In the genomic region with DNA sequence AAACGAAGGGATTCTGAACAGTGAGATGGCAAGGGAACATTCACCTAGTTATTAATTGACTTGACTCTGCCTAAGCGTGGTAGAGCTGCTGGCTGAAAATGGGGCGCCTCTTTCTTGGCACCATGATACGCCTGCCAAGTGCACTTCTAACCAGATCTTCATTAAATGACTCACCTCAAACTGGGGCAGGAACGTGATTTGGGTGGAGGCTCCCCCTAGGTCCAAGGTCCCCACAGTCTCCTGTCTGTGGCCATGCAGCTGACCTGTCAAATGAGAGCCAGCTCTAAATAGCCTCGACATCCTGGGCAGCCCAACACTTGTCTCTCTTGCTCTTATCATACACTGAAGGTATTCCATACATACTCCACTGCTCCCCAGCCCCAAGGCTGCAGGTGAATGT, we compare ENCODE assay signal across 24 cellular contexts. TPM values are rescaled to one million over a fixed set of nuclear protein-coding genes. Genes with fewer than 3 reads are reported as not detected.
DNase-seq lines count a peak whose midpoint lies in the region; ATAC-seq and TF ChIP-seq lines count a peak whose summit lies in the region.
"Had no signal": no experiment of that assay in that cellular context is flagged by ENCODE, and none has a peak within 500 bp of the region (broad histone marks: within the 10 kb centered on the region; RNA-seq: fewer than 3 reads in every experiment).

No MANE protein-coding gene starts in this region.

- no peaks in the 10 kb centered on the region for H3K4me1 Mint-ChIP-seq in CD4-positive, alpha-beta memory T cell

- no peak overlapping the region for H3K4me3 Mint-ChIP-seq in CD4-positive, alpha-beta memory T cell
- H3K4me3 Mint-ChIP-seq: CD4-positive, alpha-beta T cell had no signal

- in situ Hi-C loops in ACHN (cut with HindIII; ENCODE audit: low pct_ligation_motif_present, low pct_unique_long_range_greater_than_20kb, low sequenced_read_pairs), result no loop called here

- no peak overlapping the region for H3K4me3 ChIP-seq in smooth muscle cell
- no peak overlapping the region for H3K4me3 ChIP-seq in CD4-positive, alpha-beta memory T cell (ENCODE audit: low read length in 2 of 2)
- H3K4me3 ChIP-seq: BLaER1, K562, PC-9 had no signal

- no peaks in the 10 kb centered on the region for H3K4me1 ChIP-seq in smooth muscle cell (ENCODE audit: low read depth)
- no peaks in the 10 kb centered on the region for H3K4me1 ChIP-seq in CD4-positive, alpha-beta memory T cell (ENCODE audit: insufficient read depth, low read length)
- H3K4me1 ChIP-seq: BLaER1 had no signal

- WGBS in smooth muscle cell (ENCODE audit: low lambda C conversion rate), result 98% methylated on average over 6 of the region's 6 CpGs

- H3F3A ChIP-seq in smooth muscle cell (ENCODE audit: low read depth), result no peaks in the 10 kb centered on the region

- TF ChIP-seq CTCF in smooth muscle cell (IDR thresholded peaks at IDR 0.05; ENCODE audit: borderline replicate concordance, insufficient read depth, poor library complexity, severe bottlenecking), result no peak

- H4K20me1 ChIP-seq in smooth muscle cell (ENCODE audit: low read depth), result no peaks in the 10 kb centered on the region
- H4K20me1 ChIP-seq: BLaER1 had no signal

- DNase-seq in ACHN, result peak; percentile 5
- DNase-seq in NCI-H82 treated with DMSO at 0.1 percent for 48 hours (lab: John Stamatoyannopoulos, UW; ENCODE audit: unreplicated experiment), result peak; percentile 3
- no peak for DNase-seq in left colon
- peak; percentile 43 for DNase-seq in renal cortical epithelial cell (ENCODE audit: low read depth)
- DNase-seq in smooth muscle cell (lab: John Stamatoyannopoulos, UW; ENCODE audit: unreplicated experiment), result no peak
- DNase-seq in pons (ENCODE audit: low spot score), result no peak
- no peak for DNase-seq in CD4-positive, alpha-beta memory T cell
- DNase-seq: CD4-positive, alpha-beta T cell; COR-L47; H7; Kasumi-1; MV-4-11; NCI-H1105; NCI-H1436 treated with DMSO at 0.1 percent for 48 hours; NCI-H187 treated with DMSO at 0.1 percent for 48 hours; NCI-H2107; NCI-H446; NCI-H524 treated with DMSO at 0.1 percent for 48 hours; NCI-H774; PC-9; Right ventricle myocardium superior; RPMI8226 had no signal

- no peaks in the 10 kb centered on the region for H3K36me3 ChIP-seq in smooth muscle cell (ENCODE audit: low read depth)
- peaks cover 3% of the 10 kb centered on the region for H3K36me3 ChIP-seq in CD4-positive, alpha-beta memory T cell (ENCODE audit: insufficient read depth, low read length)

- no peaks in the 10 kb centered on the region for H3K27me3 ChIP-seq in smooth muscle cell (ENCODE audit: low read depth)
- H3K27me3 ChIP-seq in CD4-positive, alpha-beta memory T cell (ENCODE audit: insufficient read depth, low read length), result no peaks in the 10 kb centered on the region
- H3K27me3 ChIP-seq: BLaER1 had no signal

- CTCF ChIA-PET in CD4-positive, alpha-beta memory T cell (lab: Charles Lee; ENCODE audit: partially characterized antibody), result interaction anchor here (0.7 kb wide), 1 partner anchor 53 kb away, joined by 3 read pairs; no protein-coding TSS in a partner anchor

- H3K27me3 Mint-ChIP-seq in CD4-positive, alpha-beta memory T cell, result no peaks in the 10 kb centered on the region
- H3K27me3 Mint-ChIP-seq: CD4-positive, alpha-beta T cell had no signal

- H3K79me2 ChIP-seq in smooth muscle cell (ENCODE audit: low read depth), result no peaks in the 10 kb centered on the region

- no peaks in the 10 kb centered on the region for H3K9me3 ChIP-seq in smooth muscle cell (replicated peaks; ENCODE audit: low read depth)
- H3K9me3 ChIP-seq in CD4-positive, alpha-beta memory T cell (ENCODE audit: control insufficient read depth in 1 of 2, low read length in 2 of 2), result no peaks in the 10 kb centered on the region
- H3K9me3 ChIP-seq: BLaER1 had no signal

- peaks cover 21 to 33% of the 10 kb centered on the region in 2 donors for H3K36me3 Mint-ChIP-seq in CD4-positive, alpha-beta memory T cell

- H2AFZ ChIP-seq in smooth muscle cell (ENCODE audit: low read depth), result no peak overlapping the region
- H2AFZ ChIP-seq: PC-9 had no signal

- H3K9ac ChIP-seq in smooth muscle cell (ENCODE audit: low read depth), result no peak overlapping the region
- H3K9ac ChIP-seq: BLaER1 had no signal

- H3K4me2 ChIP-seq in smooth muscle cell, result no peak overlapping the region
- H3K4me2 ChIP-seq: BLaER1, PC-9 had no signal

- intact Hi-C loops in left colon (cut with DNase I, micrococcal nuclease), result no loop called here
- intact Hi-C loops in CD4-positive, alpha-beta memory T cell (cut with micrococcal nuclease), result no loop called here

- ATAC-seq in left colon, result peak; percentile 50
- ATAC-seq: K562 had no signal

- peak overlapping the region in 2 of 7 donors; percentile 15 to 62 for H3K27ac Mint-ChIP-seq in CD4-positive, alpha-beta memory T cell
- H3K27ac Mint-ChIP-seq: CD4-positive, alpha-beta T cell had no signal

- H3K9me3 Mint-ChIP-seq in CD4-positive, alpha-beta memory T cell, result no peaks in the 10 kb centered on the region
- H3K9me3 Mint-ChIP-seq: CD4-positive, alpha-beta T cell had no signal

- no peak overlapping the region for H3K27ac ChIP-seq in smooth muscle cell (ENCODE audit: low read depth)
- H3K27ac ChIP-seq in CD4-positive, alpha-beta memory T cell (ENCODE audit: low read depth, low read length), result no peak overlapping the region
- H3K27ac ChIP-seq: BLaER1, PC-9 had no signal

- POLR2A ChIA-PET in CD4-positive, alpha-beta memory T cell (lab: Charles Lee; ENCODE audit: partially characterized antibody), result no interaction called here

RNA-seq across cellular contexts. Expression of a gene that starts 26.0 kb away (rescaled TPM):
- total RNA-seq in left colon, result 10 to 100 TPM; 18.5 to 21.5 TPM
- total RNA-seq in renal cortical epithelial cell, result 17.2 and 23.7 TPM in 2 replicates
- 9.6 and 16.8 TPM in 2 replicates for total RNA-seq in smooth muscle cell
- 18.2 and 22.3 TPM in 2 replicates for polyA plus RNA-seq in smooth muscle cell
- total RNA-seq in CD4-positive, alpha-beta memory T cell, result 10 to 100 TPM; 38.7 to 41.1 TPM
- polyA plus RNA-seq in CD4-positive, alpha-beta memory T cell, result 10 to 100 TPM; 20.7 to 23.3 TPM

RNA-seq across cellular contexts. Expression of a gene that starts 26.3 kb away (rescaled TPM):
- 1 to 10 TPM; 4.6 to 5.9 TPM for total RNA-seq in left colon
- 2.3 and 7.5 TPM in 2 replicates for total RNA-seq in renal cortical epithelial cell
- total RNA-seq in smooth muscle cell, result 2.7 and 4.7 TPM in 2 replicates
- polyA plus RNA-seq in smooth muscle cell, result 3.9 and 6.3 TPM in 2 replicates
- 1 to 10 TPM; 5.8 to 6.5 TPM for total RNA-seq in CD4-positive, alpha-beta memory T cell
- polyA plus RNA-seq in CD4-positive, alpha-beta memory T cell, result 1 to 10 TPM in 1 of 2 donors, under 1 TPM in 1; 0.59 to 3.9 TPM

RNA-seq across cellular contexts. Expression of a gene that starts 42.9 kb away (rescaled TPM):
- total RNA-seq in left colon (100 to 1,000 TPM; 201 to 203 TPM), renal cortical epithelial cell (8.9 and 14.3 TPM in 2 replicates), smooth muscle cell (9.1 and 9.9 TPM in 2 replicates)
- polyA plus RNA-seq in smooth muscle cell, result 8.1 and 9.8 TPM in 2 replicates
- total RNA-seq in CD4-positive, alpha-beta memory T cell, result 10 to 100 TPM; 15.0 to 16.2 TPM
- polyA plus RNA-seq in CD4-positive, alpha-beta memory T cell, result 1 to 10 TPM; 2.8 to 4.4 TPM

RNA-seq across cellular contexts. Expression of a gene that starts 43.0 kb away (rescaled TPM):
- total RNA-seq in left colon (1 to 10 TPM; 3.1 to 4.5 TPM), renal cortical epithelial cell (13.9 and 15.8 TPM in 2 replicates), smooth muscle cell (6.4 and 20.6 TPM in 2 replicates)
- 3.7 and 6.5 TPM in 2 replicates for polyA plus RNA-seq in smooth muscle cell
- 1 to 10 TPM; 2.6 TPM for total RNA-seq in CD4-positive, alpha-beta memory T cell
- 1 to 10 TPM; 1.8 to 2.4 TPM for polyA plus RNA-seq in CD4-positive, alpha-beta memory T cell

Comparison
In these comparisons a context has a peak if more than half of its experiments do, and no peak if none do; other contexts are left out.
1. DNase-seq: peak in ACHN (single experiment), NCI-H82 treated with DMSO at 0.1 percent for 48 hours (single experiment) and renal cortical epithelial cell (single experiment); none in left colon (0 of 2), smooth muscle cell (single experiment), pons (single experiment) and CD4-positive, alpha-beta memory T cell (0 of 5).
2. RNA of a gene that starts 42.9 kb away (total RNA-seq): 201 to 203 TPM in left colon; 15.0 to 16.2 TPM in CD4-positive, alpha-beta memory T cell, 8.9 to 14.3 TPM in renal cortical epithelial cell and 9.1 to 9.9 TPM in smooth muscle cell; every median in the first group is over 10 times any median in the second.